21 cellular contexts compared by ENCODE assay signal in the genomic region with DNA sequence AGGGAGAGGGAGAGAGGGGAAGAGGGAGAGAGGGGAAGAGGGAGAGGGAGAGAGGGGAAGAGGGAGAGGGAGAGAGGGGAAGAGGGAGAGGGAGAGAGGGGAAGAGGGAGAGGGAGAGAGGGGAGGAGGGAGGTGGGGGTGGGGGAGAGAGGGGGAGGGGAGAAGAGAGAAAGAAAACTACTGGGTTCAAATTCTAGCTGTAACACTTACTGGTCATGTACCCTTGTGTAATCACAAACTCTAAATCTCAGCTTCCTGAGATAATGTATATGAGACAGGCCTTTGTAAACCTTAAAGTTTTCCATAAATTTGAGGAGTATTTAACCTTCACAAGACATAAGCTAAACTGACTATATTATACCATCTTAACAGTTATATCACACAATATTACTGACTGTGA.
A peak's percentile ranks its signal among the peaks of the same experiment; 100 is the strongest.
DNase-seq lines count a peak whose midpoint lies in the region; ATAC-seq, FAIRE-seq and TF ChIP-seq lines count a peak whose summit lies in the region.
"Had no signal": no experiment of that assay in that cellular context is flagged by ENCODE, and none has a peak within 500 bp of the region (broad histone marks: within the 10 kb centered on the region; RNA-seq: fewer than 3 reads in every experiment).

No MANE protein-coding gene starts in this region.

- intact Hi-C loops in HepG2 (cut with micrococcal nuclease; ENCODE audit: unreplicated experiment) (no loop called here), right lobe of liver (cut with DNase I) (no loop called here), kidney (cut with DNase I) (no loop called here), spleen (cut with DNase I; ENCODE audit: low total_unique reads) (no loop called here)

- H3K9me3 ChIP-seq in HepG2 (ENCODE audit: low read length) = no peaks in the 10 kb centered on the region
- no peaks in the 10 kb centered on the region for H3K9me3 ChIP-seq in right lobe of liver
- H3K9me3 ChIP-seq in kidney (ENCODE audit: control insufficient read depth in 1 of 2, low read length in 2 of 2) = no peaks in the 10 kb centered on the region
- H3K9me3 ChIP-seq in spleen = peaks cover 0 to 11% (median 0%) of the 10 kb centered on the region in 8 donors
- H3K9me3 ChIP-seq: A549, Caco-2 had no signal

- no peak for TF ChIP-seq CTCF in HepG2 (CRISPR knock-in tag; IDR thresholded peaks at IDR 0.05)
- no peak for TF ChIP-seq CTCF in right lobe of liver (IDR thresholded peaks at IDR 0.05)
- no peak for TF ChIP-seq CTCF in kidney (IDR thresholded peaks at IDR 0.05; ENCODE audit: borderline replicate concordance, extremely low read depth, insufficient read depth)
- no peak for TF ChIP-seq CTCF in spleen (IDR thresholded peaks at IDR 0.05 in 8 of 11, conservative IDR thresholded peaks at IDR 0.05 in 3 of 11)

- H3K36me3 ChIP-seq in HepG2 (replicated peaks in 1 of 2; ENCODE audit: control insufficient read depth in 1 of 2, insufficient read depth in 2 of 2, low read length in 2 of 2) (no peaks in the 10 kb centered on the region), right lobe of liver (no peaks in the 10 kb centered on the region), kidney (ENCODE audit: control insufficient read depth in 1 of 2, insufficient read depth in 2 of 2, low read length in 2 of 2) (peaks cover 0 to 3% of the 10 kb centered on the region in 2 donors), spleen (peaks cover 0 to 29% (median 4%) of the 10 kb centered on the region in 6 donors)

- H3K4me1 ChIP-seq in HepG2 (ENCODE audit: insufficient read depth, low read length) = no peaks in the 10 kb centered on the region
- H3K4me1 ChIP-seq in right lobe of liver = no peaks in the 10 kb centered on the region
- no peaks in the 10 kb centered on the region for H3K4me1 ChIP-seq in kidney (ENCODE audit: control insufficient read depth in 1 of 2, insufficient read depth in 1 of 2, low read depth in 1 of 2, low read length in 2 of 2)
- no peaks in the 10 kb centered on the region for H3K4me1 ChIP-seq in spleen
- H3K4me1 ChIP-seq: A549; BLaER1 treated with 17β-estradiol and CSF1 and Interleukin-3, amounts not matched to agents 10 nM and 100 nM; Caco-2 had no signal

- POLR2A ChIA-PET in HepG2 (lab: Yijun Ruan, JAX) = no interaction called here

- ATAC-seq in HepG2 (no peak), right lobe of liver (no peak)
- ATAC-seq: A549; CD8-positive, alpha-beta T cell; GM12878 had no signal

- TF ChIP-seq EP300 in HepG2 (IDR thresholded peaks at IDR 0.05; ENCODE audit: low read depth in 2 of 2, low read length in 2 of 2) = no peak
- TF ChIP-seq EP300 in HepG2 (CRISPR knock-in tag; IDR thresholded peaks at IDR 0.05; ENCODE audit: borderline replicate concordance) = no peak

- H3K4me3 ChIP-seq in HepG2 (replicated peaks in 1 of 3; ENCODE audit: insufficient read depth in 1 of 3, low read depth in 2 of 3, low read length in 3 of 3) (no peak overlapping the region), right lobe of liver (no peak overlapping the region), kidney (ENCODE audit: low read length in 2 of 2) (no peak overlapping the region), spleen (no peak overlapping the region)
- H3K4me3 ChIP-seq: A549; BLaER1 treated with 17β-estradiol and CSF1 and Interleukin-3, amounts not matched to agents 10 nM and 100 nM; GM12878 had no signal

- no TSS peak for BruUV-seq in HepG2 (replicated peaks; lab: Mats Ljungman, UMichigan)

- H3K9ac ChIP-seq in HepG2 (ENCODE audit: insufficient read depth, low read depth, low read length) = no peak overlapping the region
- H3K9ac ChIP-seq in kidney (ENCODE audit: low read length in 2 of 2) = no peak overlapping the region
- H3K9ac ChIP-seq: BLaER1 treated with 17β-estradiol and CSF1 and Interleukin-3, amounts not matched to agents 10 nM and 100 nM had no signal

- H3K27me3 ChIP-seq in HepG2 (ENCODE audit: control insufficient read depth in 1 of 2, insufficient read depth in 2 of 2, low read length in 2 of 2) = no peaks in the 10 kb centered on the region
- H3K27me3 ChIP-seq in right lobe of liver = no peaks in the 10 kb centered on the region
- no peaks in the 10 kb centered on the region for H3K27me3 ChIP-seq in spleen (replicated peaks in 1 of 7)

- H3K79me2 ChIP-seq in HepG2 (ENCODE audit: insufficient read depth, low read length) = no peaks in the 10 kb centered on the region

- TF ChIP-seq POLR2A in HepG2 (IDR thresholded peaks at IDR 0.05; ENCODE audit: insufficient read depth in 1 of 2, low read depth in 2 of 2, low read length in 2 of 2) = no peak
- no peak for TF ChIP-seq POLR2A in right lobe of liver (IDR thresholded peaks at IDR 0.05)
- no peak for TF ChIP-seq POLR2A in spleen (IDR thresholded peaks at IDR 0.05)

- CTCF ChIA-PET in HepG2 (lab: Yijun Ruan, JAX; ENCODE audit: low intra/inter-chr PET ratio, low total read pairs) = no interaction called here

- no peak overlapping the region for H3K4me2 ChIP-seq in HepG2 (ENCODE audit: low read depth, low read length)
- H3K4me2 ChIP-seq: A549; BLaER1 treated with 17β-estradiol and CSF1 and Interleukin-3, amounts not matched to agents 10 nM and 100 nM had no signal

- FAIRE-seq in HepG2 (lab: Jason Lieb, UNC) (no peak), colon (lab: Jason Lieb, UNC) (peak; percentile 71), kidney (lab: Jason Lieb, UNC) (peak; percentile 78)
- FAIRE-seq: D721Med, GM12878, GM12892, GM18507 had no signal

- in situ Hi-C loops in HepG2 (cut with HindIII; ENCODE audit: extremely low pct_ligation_motif_present, low pct_unique_long_range_greater_than_20kb) = no loop called here

- no peaks in the 10 kb centered on the region for H4K20me1 ChIP-seq in HepG2 (ENCODE audit: insufficient read depth, low read length)
- H4K20me1 ChIP-seq: BLaER1 treated with 17β-estradiol and CSF1 and Interleukin-3, amounts not matched to agents 10 nM and 100 nM had no signal

- H2AFZ ChIP-seq in HepG2 (ENCODE audit: low read length) = no peak overlapping the region

- DNase-seq in HepG2 (ENCODE audit: low spot score) (no peak), right lobe of liver (no peak), kidney (no peak), NCI-H146 treated with DMSO at 0.1 percent for 48 hours (lab: John Stamatoyannopoulos, UW; ENCODE audit: unreplicated experiment) (no peak), spleen (no peak)
- DNase-seq: AML-193; Caco-2; Calu3; CD4-positive, alpha-beta T cell; CD8-positive, alpha-beta T cell; DMS79 treated with DMSO at 0.1 percent for 48 hours; GDM1 had no signal

- no peak for TF ChIP-seq RAD21 in HepG2 (CRISPR knock-in tag; IDR thresholded peaks at IDR 0.05)

- no peak overlapping the region for H3K27ac ChIP-seq in HepG2 (ENCODE audit: extremely low read length, insufficient read depth, low read length)
- no peak overlapping the region for H3K27ac ChIP-seq in right lobe of liver
- no peak overlapping the region for H3K27ac ChIP-seq in kidney (ENCODE audit: low read depth in 2 of 2, low read length in 2 of 2)
- H3K27ac ChIP-seq in spleen = no peak overlapping the region
- H3K27ac ChIP-seq: 22Rv1; A549; BLaER1 treated with 17β-estradiol and CSF1 and Interleukin-3, amounts not matched to agents 10 nM and 100 nM; C4-2B had no signal

TF ChIP-seq in HepG2, 621 proteins besides CTCF, POLR2A, EP300 and RAD21:
- TF ChIP-seq ZNF512 (CRISPR knock-in tag; IDR thresholded peaks at IDR 0.05) (no peak), HNRNPK (IDR thresholded peaks at IDR 0.05; ENCODE audit: low read depth, low read length, poor library complexity, severe bottlenecking) (peak; percentile 86)
